ENCODE assay signal across 19 cellular contexts in genomic region chr11:13679768-13680167, GRCh38.
"Had no signal": no experiment of that assay in that cellular context is flagged by ENCODE, and none has a peak within 500 bp of the region (broad histone marks: within the 10 kb centered on the region; RNA-seq: fewer than 3 reads in every experiment).

No MANE protein-coding gene starts in this region.

- H3K4me3 ChIP-seq: sigmoid colon, tibial artery, uterus had no signal

- H3K27me3 Mint-ChIP-seq: activated CD8-positive, alpha-beta memory T cell treated with anti-CD3 and anti-CD28 coated beads, Interleukin-2, amount 10 ng/mL, durations not matched to agents 7 days and 5 days; activated T-helper 17 cell treated with anti-CD3 and anti-CD28 coated beads, Interleukin-2, amount 50 U/mL, for 72 hours; brain; naive thymus-derived CD8-positive, alpha-beta T cell; stimulated activated memory B cell treated with anti-CD40 and anti-IgM and Interleukin-4, amounts not matched to agents 10 μg/mL and 1 μg/mL and 100 μg/mL, for 72 hours had no signal

- H3K4me3 Mint-ChIP-seq: activated CD8-positive, alpha-beta memory T cell treated with anti-CD3 and anti-CD28 coated beads, Interleukin-2, amount 10 ng/mL, durations not matched to agents 7 days and 5 days; activated T-helper 17 cell treated with anti-CD3 and anti-CD28 coated beads, Interleukin-2, amount 50 U/mL, for 72 hours; brain; stimulated activated memory B cell treated with anti-CD40 and anti-IgM and Interleukin-4, amounts not matched to agents 10 μg/mL and 1 μg/mL and 100 μg/mL, for 72 hours had no signal

- H3K9me3 ChIP-seq: sigmoid colon, tibial artery, uterus had no signal

- H3K27ac Mint-ChIP-seq: activated CD8-positive, alpha-beta memory T cell treated with anti-CD3 and anti-CD28 coated beads, Interleukin-2, amount 10 ng/mL, durations not matched to agents 7 days and 5 days had no signal

- H3K4me1 ChIP-seq: parathyroid adenoma, uterus had no signal

- H3K27me3 ChIP-seq: foreskin keratinocyte, sigmoid colon, tibial artery, uterus had no signal

- H3K9me3 Mint-ChIP-seq: activated T-helper 17 cell treated with anti-CD3 and anti-CD28 coated beads, Interleukin-2, amount 50 U/mL, for 72 hours; brain; naive thymus-derived CD8-positive, alpha-beta T cell had no signal

- ATAC-seq: activated CD8-positive, alpha-beta memory T cell treated with anti-CD3 and anti-CD28 coated beads, Interleukin-2, amount 10 ng/mL, durations not matched to agents 7 days and 5 days; foreskin keratinocyte; naive thymus-derived CD8-positive, alpha-beta T cell had no signal

- H3K27ac ChIP-seq: foreskin keratinocyte, parathyroid adenoma, sigmoid colon, tibial artery, uterus, VCaP had no signal

- H3K36me3 ChIP-seq: sigmoid colon, tibial artery, uterus had no signal

- DNase-seq: activated CD4-positive, alpha-beta T cell treated with anti-CD3 and anti-CD28 coated beads, Interleukin-2, amount 50 U/mL, for 48 hours; activated CD8-positive, alpha-beta memory T cell treated with anti-CD3 and anti-CD28 coated beads, Interleukin-2, amount 10 ng/mL, durations not matched to agents 7 days and 5 days; activated naive CD4-positive, alpha-beta T cell treated with Interleukin-2 at 50 U/mL for 16 hours; activated T-cell treated with anti-CD3 and anti-CD28 coated beads, Interleukin-2, amount 50 U/mL, for 1 hour; central memory CD4-positive, alpha-beta T cell; foreskin keratinocyte; kidney glomerular epithelial cell; mesendoderm; naive thymus-derived CD8-positive, alpha-beta T cell; sigmoid colon; stimulated activated CD4-positive, alpha-beta T cell treated with anti-CD3 and anti-CD28 coated beads, Interleukin-4, amount 100 ng/mL, for 4 hours; SW 1271; tibial artery; uterus had no signal
